In the genomic region with DNA sequence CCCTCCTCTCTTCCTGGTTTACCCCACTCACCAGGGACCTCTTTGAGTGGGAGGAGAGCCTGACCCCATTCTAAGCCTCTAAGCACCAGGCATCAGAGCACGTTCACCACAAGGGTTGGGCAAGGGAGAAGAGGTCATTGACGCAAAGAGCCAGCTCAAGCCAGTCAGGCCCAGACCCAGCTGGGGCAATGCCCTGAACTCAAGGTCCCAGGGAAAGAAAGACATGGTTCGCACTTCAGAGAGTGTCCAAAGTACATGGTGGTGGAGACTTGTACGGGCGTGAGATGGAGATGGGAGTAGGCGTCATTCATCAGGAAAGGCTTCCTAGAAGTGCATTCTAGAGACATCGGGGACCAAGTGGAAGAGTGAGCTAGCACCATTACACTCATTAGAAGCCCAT, we compare ENCODE assay signal across 12 cellular contexts. TPM values are rescaled to one million over a fixed set of nuclear protein-coding genes. Genes with fewer than 3 reads are reported as not detected.
"Had no signal": no experiment of that assay in that cellular context is flagged by ENCODE, and none has a peak within 500 bp of the region (broad histone marks: within the 10 kb centered on the region; RNA-seq: fewer than 3 reads in every experiment).

No MANE protein-coding gene starts in this region.

- H3K36me3 ChIP-seq: lower lobe of right lung, WERI-Rb-1 had no signal

- H3K9me3 ChIP-seq: lower lobe of right lung had no signal

- H3K4me1 ChIP-seq: lower lobe of right lung had no signal

- H3K4me3 ChIP-seq: lower lobe of right lung had no signal

- DNase-seq: activated CD4-positive, alpha-beta T cell treated with anti-CD3 and anti-CD28 coated beads for 1 hour; activated CD4-positive, alpha-beta T cell treated with anti-CD3 and anti-CD28 coated beads, Interleukin-2, amount 50 U/mL, for 4 hours; activated effector memory CD4-positive, alpha-beta T cell treated with anti-CD3 and anti-CD28 coated beads, Interleukin-2, amount 50 U/mL, for 16 hours; activated T-cell treated with anti-CD3 and anti-CD28 coated beads, Interleukin-2, amount 50 U/mL, for 72 hours; erythroblast; left colon; lower lobe of right lung; stimulated activated CD4-positive, alpha-beta T cell treated with anti-CD3 and anti-CD28 coated beads, Interleukin-2, amount 100 ng/mL, for 48 hours; WERI-Rb-1 had no signal

- H3K27ac ChIP-seq: lower lobe of right lung, WERI-Rb-1 had no signal

- ATAC-seq: activated T-cell treated with anti-CD3 and anti-CD28 coated beads, Interleukin-2, amount 50 U/mL, for 72 hours; left colon had no signal

RNA-seq across cellular contexts. Expression of a gene that starts 7.2 kb away (rescaled TPM):
- total RNA-seq: activated CD8-positive, alpha-beta memory T cell treated with anti-CD3 and anti-CD28 coated beads for 36 hours; activated T-cell treated with anti-CD3 and anti-CD28 coated beads, Interleukin-2, amount 50 U/mL, for 72 hours; natural killer cell treated with Interleukin-12 subunit alpha and Interleukin-12 subunit beta and Interleukin-15 and Interleukin-18, amount 100 ng/mL, for 72 hours; T-helper 2 cell treated with Interferon-gamma antibody and Interleukin-4, amounts not matched to agents 100 ng/mL and 5 ng/mL, for 36 hours had no signal
